ENCODE assay signal across 10 cellular contexts in genomic region chr18:3458378-3458777, GRCh38. TPM values are rescaled to one million over a fixed set of nuclear protein-coding genes. Genes with fewer than 3 reads are reported as not detected.
DNase-seq lines count a peak whose midpoint lies in the region; ATAC-seq and TF ChIP-seq lines count a peak whose summit lies in the region.
"Had no signal": no experiment of that assay in that cellular context is flagged by ENCODE, and none has a peak within 500 bp of the region (broad histone marks: within the 10 kb centered on the region; RNA-seq: fewer than 3 reads in every experiment).

No MANE protein-coding gene starts in this region.

- peak overlapping the region; percentile 46 for H3K4me3 Mint-ChIP-seq in GM23338
- H3K4me3 Mint-ChIP-seq in T-cell: peak overlapping the region; percentile 32 to 62 (median 42)

- H3K4me1 ChIP-seq in GM23338 (ENCODE audit: insufficient read depth) (peaks cover 57% of the 10 kb centered on the region), esophagus squamous epithelium (peaks cover 0 to 65% (median 48%) of the 10 kb centered on the region in 3 donors), smooth muscle cell (ENCODE audit: low read depth) (peaks cover 68% of the 10 kb centered on the region)

- H3K4me2 ChIP-seq in GM23338: peak overlapping the region; percentile 56
- H3K4me2 ChIP-seq in smooth muscle cell: peak overlapping the region; percentile 52

- no peak for DNase-seq in GM23338 (ENCODE audit: low spot score)
- peak in 7 of 34 experiments; percentile 7 to 35 (median 17) for DNase-seq in T-cell
- DNase-seq in esophagus squamous epithelium (lab: John Stamatoyannopoulos, UW): no peak
- no peak for DNase-seq in smooth muscle cell (lab: John Stamatoyannopoulos, UW; ENCODE audit: unreplicated experiment)
- no peak for DNase-seq in middle frontal gyrus (ENCODE audit: extremely low spot score, low spot score)
- DNase-seq in COR-L47 (lab: John Stamatoyannopoulos, UW): no peak
- DNase-seq: NCI-H1930; stimulated activated CD4-positive, alpha-beta T cell treated with anti-CD3 and anti-CD28 coated beads, Interleukin-2, amount 100 ng/mL, for 48 hours had no signal

- ATAC-seq in GM23338 (no peak), T-cell (replicated peaks in 1 of 4) (peak; percentile 29 to 78 (median 52)), HG03521 (IDR thresholded peaks at IDR 0.05; ENCODE audit: unreplicated experiment) (no peak)

- peaks cover 79% of the 10 kb centered on the region for H3K36me3 Mint-ChIP-seq in GM23338 (ENCODE audit: low read depth)
- H3K36me3 Mint-ChIP-seq in T-cell: peaks cover 46% of the 10 kb centered on the region

- H3K9ac ChIP-seq in smooth muscle cell (ENCODE audit: low read depth): peak overlapping the region; percentile 9

- H3K9me3 ChIP-seq in esophagus squamous epithelium: no peaks in the 10 kb centered on the region
- no peaks in the 10 kb centered on the region for H3K9me3 ChIP-seq in smooth muscle cell (replicated peaks; ENCODE audit: low read depth)

- H2AFZ ChIP-seq in GM23338 (no peak overlapping the region), smooth muscle cell (ENCODE audit: low read depth) (no peak overlapping the region)

- H3K9me2 ChIP-seq in GM23338 (ENCODE audit: insufficient read depth): no peaks in the 10 kb centered on the region

- H3K4me1 Mint-ChIP-seq in GM23338: peaks cover 72% of the 10 kb centered on the region
- peaks cover 36 to 66% (median 64%) of the 10 kb centered on the region in 3 donors for H3K4me1 Mint-ChIP-seq in T-cell

- CTCF ChIA-PET in T-cell (lab: Charles Lee): interaction anchor here (0.5 to 3.0 kb wide), 14 partner anchors 8 to 209 kb away, joined by 3 to 20 read pairs (median 4); no protein-coding TSS in a partner anchor

- peak in 1 of 4 donors; percentile 15 for TF ChIP-seq POLR2A in esophagus squamous epithelium (IDR thresholded peaks at IDR 0.05)

- H4K20me1 ChIP-seq in GM23338 (replicated peaks; ENCODE audit: insufficient read depth) (no peaks in the 10 kb centered on the region), smooth muscle cell (ENCODE audit: low read depth) (peaks cover 58% of the 10 kb centered on the region)

- H3K27ac ChIP-seq in GM23338 (ENCODE audit: low read depth) (peak overlapping the region; percentile 85), esophagus squamous epithelium (peak overlapping the region; percentile 1 to 64 (median 29)), smooth muscle cell (ENCODE audit: low read depth) (peak overlapping the region; percentile 99)
- H3K27ac ChIP-seq: SK-N-MC had no signal

- H3K4me3 ChIP-seq in GM23338: 0 out of 2 replicates have a peak overlapping the region, but pooled peaks have one; percentile 10
- H3K4me3 ChIP-seq in esophagus squamous epithelium: no peak overlapping the region
- no peak overlapping the region for H3K4me3 ChIP-seq in smooth muscle cell
- H3K4me3 ChIP-seq: SK-N-MC had no signal

- TF ChIP-seq CTCF in GM23338 (conservative IDR thresholded peaks at IDR 0.05; ENCODE audit: low read depth in 2 of 2) (no peak), esophagus squamous epithelium (IDR thresholded peaks at IDR 0.05) (no peak), smooth muscle cell (IDR thresholded peaks at IDR 0.05; ENCODE audit: borderline replicate concordance, insufficient read depth, poor library complexity, severe bottlenecking) (no peak)

- POLR2A ChIA-PET in T-cell (lab: Charles Lee): interaction anchor here (0.5 to 2.4 kb wide), 5 partner anchors 9 to 206 kb away, joined by 3 to 15 read pairs (median 3); partner anchors contain the start of gene TGIF1 (in 1 of the 2)

- H3K27me3 Mint-ChIP-seq in GM23338 (ENCODE audit: insufficient read depth, low read depth, poor library complexity) (peaks cover 23% of the 10 kb centered on the region), T-cell (no peaks in the 10 kb centered on the region)

- H3K27me3 ChIP-seq in GM23338 (ENCODE audit: insufficient read depth): no peaks in the 10 kb centered on the region
- no peaks in the 10 kb centered on the region for H3K27me3 ChIP-seq in esophagus squamous epithelium
- no peaks in the 10 kb centered on the region for H3K27me3 ChIP-seq in smooth muscle cell (ENCODE audit: low read depth)

- intact Hi-C loops in esophagus squamous epithelium (cut with DNase I): loop anchor here (10.0 kb wide), 2 partner anchors 194 to 206 kb away; partner anchors contain the start of gene MYL12B

- H3K27ac Mint-ChIP-seq in GM23338: peak overlapping the region; percentile 95
- peak overlapping the region; percentile 93 to 96 for H3K27ac Mint-ChIP-seq in T-cell

- H3F3A ChIP-seq in GM23338 (replicated peaks; ENCODE audit: low read depth) (peaks cover 11% of the 10 kb centered on the region; the same call in 1 of the 2 replicates), smooth muscle cell (ENCODE audit: low read depth) (peaks cover 55% of the 10 kb centered on the region)

- peaks cover 19% of the 10 kb centered on the region; the same call in 1 of the 2 replicates for H3K36me3 ChIP-seq in GM23338 (ENCODE audit: insufficient read depth)
- H3K36me3 ChIP-seq in esophagus squamous epithelium: peaks cover 0 to 54% (median 5%) of the 10 kb centered on the region in 3 donors
- H3K36me3 ChIP-seq in smooth muscle cell (ENCODE audit: low read depth): peaks cover 5% of the 10 kb centered on the region

- H3K9me3 Mint-ChIP-seq in GM23338 (no peaks in the 10 kb centered on the region; the same call in 2 of the 3 replicates), T-cell (peaks cover 0 to 16% (median 4%) of the 10 kb centered on the region in 3 donors)

- H3K79me2 ChIP-seq in GM23338 (replicated peaks; ENCODE audit: insufficient read depth) (peaks cover 56% of the 10 kb centered on the region), smooth muscle cell (ENCODE audit: low read depth) (peaks cover 61% of the 10 kb centered on the region)

- WGBS in esophagus squamous epithelium, 2 donors: 34 to 53% methylated on average over 3 of the region's 3 CpGs
- WGBS in smooth muscle cell (ENCODE audit: low lambda C conversion rate): 31% methylated on average over 3 of the region's 3 CpGs

TF ChIP-seq in GM23338, 12 proteins besides CTCF, POLR2A, EP300 and RAD21:
- no peak for TF ChIP-seq EZH2phosphoT487 (IDR thresholded peaks at IDR 0.05; ENCODE audit: unreplicated experiment)
- TF ChIP-seq ETS1 (IDR thresholded peaks at IDR 0.05): peak; percentile 57; the same call in 1 of the 2 replicates

RNA-seq across cellular contexts. Expression of gene TGIF1, which starts 8.4 kb away (rescaled TPM):
- 286 and 294 TPM in 2 replicates for total RNA-seq in GM23338 (2014; rRNA removed; shearing (Covaris generic))
- polyA plus RNA-seq in GM23338 (2016; fragmentation: Nextera tagmentation; extraction: Ambion mirVana) (288 and 316 TPM in 2 replicates), smooth muscle cell (96.7 and 127 TPM in 2 replicates)
- total RNA-seq in T-cell (10 to 100 TPM; 40.5 to 90.5 (median 81.8) TPM), esophagus squamous epithelium (10 to 100 TPM; 37.3 to 75.7 (median 57.0) TPM), smooth muscle cell (143 and 165 TPM in 2 replicates)

Comparison
In these comparisons a context has a peak if more than half of its experiments do, and no peak if none do; other contexts are left out.
1. ATAC-seq: peak in T-cell (4 of 4); none in GM23338 (single experiment) and HG03521 (single experiment).
2. H3K27ac ChIP-seq: peak in every context shown above with its lines; median percentile 99 in smooth muscle cell; 85 in GM23338; 29 in esophagus squamous epithelium.